In genomic region chr16:28984091-28984490, GRCh38 we compare ENCODE assay signal across 15 cellular contexts. TPM values are rescaled to one million over a fixed set of nuclear protein-coding genes. Genes with fewer than 3 reads are reported as not detected.
DNase-seq lines count a peak whose midpoint lies in the region; ATAC-seq and FAIRE-seq lines count a peak whose summit lies in the region.
"Had no signal": no experiment of that assay in that cellular context is flagged by ENCODE, and none has a peak within 500 bp of the region (broad histone marks: within the 10 kb centered on the region; RNA-seq: fewer than 3 reads in every experiment).

No MANE protein-coding gene starts in this region.

- H3K36me3 Mint-ChIP-seq in activated CD4-positive, alpha-beta T cell treated with anti-CD3 and anti-CD28 coated beads for 36 hours (ENCODE audit: low read depth), result peaks cover 69% of the 10 kb centered on the region
- peaks cover 66% of the 10 kb centered on the region for H3K36me3 Mint-ChIP-seq in activated naive CD8-positive, alpha-beta T cell treated with anti-CD3 and anti-CD28 coated beads, Interleukin-2, amount 10 ng/mL, durations not matched to agents 7 days and 5 days

- H3K27ac Mint-ChIP-seq in activated CD4-positive, alpha-beta T cell treated with anti-CD3 and anti-CD28 coated beads for 36 hours, result peak overlapping the region; percentile 83
- H3K27ac Mint-ChIP-seq in activated naive CD8-positive, alpha-beta T cell treated with anti-CD3 and anti-CD28 coated beads, Interleukin-2, amount 10 ng/mL, durations not matched to agents 7 days and 5 days, result peak overlapping the region; percentile 95
- H3K27ac Mint-ChIP-seq: brain; neural progenitor cell; stimulated activated memory B cell treated with anti-CD40 and anti-IgM and Interleukin-4, amounts not matched to agents 10 μg/mL and 1 μg/mL and 100 μg/mL, for 72 hours had no signal

- no peaks in the 10 kb centered on the region for H3K9me3 ChIP-seq in small intestine (ENCODE audit: control insufficient read depth, low read depth)

- peak overlapping the region; percentile 37 for H3K4me3 ChIP-seq in Jurkat, Clone E6-1 (ENCODE audit: low read length)
- H3K4me3 ChIP-seq in small intestine (ENCODE audit: low read depth in 1 of 2, low read length in 2 of 2), result no peak overlapping the region
- H3K4me3 ChIP-seq: neural progenitor cell had no signal

- DNase-seq in activated CD4-positive, alpha-beta T cell treated with anti-CD3 and anti-CD28 coated beads for 36 hours, result no peak
- no peak for DNase-seq in activated CD4-positive, alpha-beta T cell treated with anti-CD3 and anti-CD28 coated beads, Interleukin-2, amount 50 U/mL, for 4 hours
- no peak for DNase-seq in Jurkat, Clone E6-1 (ENCODE audit: low read depth, low spot score)
- no peak for DNase-seq in activated naive CD8-positive, alpha-beta T cell treated with anti-CD3 and anti-CD28 coated beads, Interleukin-2, amount 10 ng/mL, durations not matched to agents 7 days and 5 days
- no peak for DNase-seq in small intestine
- DNase-seq in activated gamma-delta T cell (lab: John Stamatoyannopoulos, UW), result no peak
- no peak for DNase-seq in RPMI8226
- DNase-seq: SIG-M5 had no signal

- peak overlapping the region; percentile 63 to 84 for H3K27ac ChIP-seq in small intestine (ENCODE audit: low read depth in 1 of 2, low read length in 1 of 2)
- H3K27ac ChIP-seq: neural progenitor cell had no signal

- no peaks in the 10 kb centered on the region for H3K27me3 Mint-ChIP-seq in activated CD4-positive, alpha-beta T cell treated with anti-CD3 and anti-CD28 coated beads for 36 hours
- no peaks in the 10 kb centered on the region for H3K27me3 Mint-ChIP-seq in activated naive CD8-positive, alpha-beta T cell treated with anti-CD3 and anti-CD28 coated beads, Interleukin-2, amount 10 ng/mL, durations not matched to agents 7 days and 5 days
- H3K27me3 Mint-ChIP-seq: brain; stimulated activated memory B cell treated with anti-CD40 and anti-IgM and Interleukin-4, amounts not matched to agents 10 μg/mL and 1 μg/mL and 100 μg/mL, for 72 hours had no signal

- no peaks in the 10 kb centered on the region for H3K4me1 ChIP-seq in small intestine (ENCODE audit: control insufficient read depth in 2 of 2, insufficient read depth in 1 of 2, low read depth in 1 of 2, low read length in 1 of 2)
- H3K4me1 ChIP-seq: neural progenitor cell had no signal

- peaks cover 38% of the 10 kb centered on the region for H3K4me1 Mint-ChIP-seq in activated CD4-positive, alpha-beta T cell treated with anti-CD3 and anti-CD28 coated beads for 36 hours
- H3K4me1 Mint-ChIP-seq in activated naive CD8-positive, alpha-beta T cell treated with anti-CD3 and anti-CD28 coated beads, Interleukin-2, amount 10 ng/mL, durations not matched to agents 7 days and 5 days, result peaks cover 29% of the 10 kb centered on the region
- H3K4me1 Mint-ChIP-seq: brain, neural progenitor cell had no signal

- no peak for FAIRE-seq in small intestine (lab: Jason Lieb, UNC)
- FAIRE-seq: A204.1 had no signal

- intact Hi-C loops in activated CD4-positive, alpha-beta T cell treated with anti-CD3 and anti-CD28 coated beads for 36 hours (cut with DNase I, micrococcal nuclease), result no loop called here

- H3K27me3 ChIP-seq in small intestine (ENCODE audit: control insufficient read depth in 2 of 2, insufficient read depth in 2 of 2, low read length in 2 of 2), result no peaks in the 10 kb centered on the region
- H3K27me3 ChIP-seq: neural progenitor cell had no signal

- peaks cover 11% of the 10 kb centered on the region for H3K9me3 Mint-ChIP-seq in activated CD4-positive, alpha-beta T cell treated with anti-CD3 and anti-CD28 coated beads for 36 hours (ENCODE audit: low read depth)
- peaks cover 5% of the 10 kb centered on the region for H3K9me3 Mint-ChIP-seq in activated naive CD8-positive, alpha-beta T cell treated with anti-CD3 and anti-CD28 coated beads, Interleukin-2, amount 10 ng/mL, durations not matched to agents 7 days and 5 days
- H3K9me3 Mint-ChIP-seq: neural progenitor cell had no signal

- WGBS in small intestine, 3 donors, result 76 to 85% (median 76%) methylated on average over 12 of the region's 12 CpGs

- H3K4me3 Mint-ChIP-seq in activated CD4-positive, alpha-beta T cell treated with anti-CD3 and anti-CD28 coated beads for 36 hours, result peak overlapping the region; percentile 99
- H3K4me3 Mint-ChIP-seq in activated naive CD8-positive, alpha-beta T cell treated with anti-CD3 and anti-CD28 coated beads, Interleukin-2, amount 10 ng/mL, durations not matched to agents 7 days and 5 days, result peak overlapping the region; percentile 95
- H3K4me3 Mint-ChIP-seq: brain; stimulated activated memory B cell treated with anti-CD40 and anti-IgM and Interleukin-4, amounts not matched to agents 10 μg/mL and 1 μg/mL and 100 μg/mL, for 72 hours had no signal

- no peak for ATAC-seq in activated CD4-positive, alpha-beta T cell treated with anti-CD3 and anti-CD28 coated beads for 36 hours
- no peak for ATAC-seq in activated naive CD8-positive, alpha-beta T cell treated with anti-CD3 and anti-CD28 coated beads, Interleukin-2, amount 10 ng/mL, durations not matched to agents 7 days and 5 days (ENCODE audit: low read depth)
- no peak for ATAC-seq in GM18858 (IDR thresholded peaks at IDR 0.05; ENCODE audit: unreplicated experiment)

- peaks cover 2 to 8% of the 10 kb centered on the region in 2 donors for H3K36me3 ChIP-seq in small intestine (ENCODE audit: control insufficient read depth in 2 of 2, insufficient read depth in 2 of 2, low read length in 2 of 2)
- H3K36me3 ChIP-seq: neural progenitor cell had no signal

- POLR2A ChIA-PET in activated CD4-positive, alpha-beta T cell treated with anti-CD3 and anti-CD28 coated beads for 36 hours (lab: Charles Lee), result no interaction called here
- POLR2A ChIA-PET in activated naive CD8-positive, alpha-beta T cell treated with anti-CD3 and anti-CD28 coated beads, Interleukin-2, amount 10 ng/mL, durations not matched to agents 7 days and 5 days (lab: Charles Lee), result interaction anchor here (0.6 to 7.6 kb wide), 7 partner anchors 9 to 45 kb away, joined by 3 to 62 read pairs (median 13); partner anchors contain the start of gene SPNS1

- CTCF ChIA-PET in activated CD4-positive, alpha-beta T cell treated with anti-CD3 and anti-CD28 coated beads for 36 hours (lab: Charles Lee), result interaction anchor here (1.3 kb wide), 1 partner anchor 24 kb away, joined by 3 read pairs; no protein-coding TSS in a partner anchor

RNA-seq across cellular contexts. Expression of gene LAT, which starts 0.8 kb away (rescaled TPM):
- total RNA-seq in activated CD4-positive, alpha-beta T cell treated with anti-CD3 and anti-CD28 coated beads for 36 hours, result 100 to 1,000 TPM; 200 to 234 TPM
- polyA plus RNA-seq in Jurkat, Clone E6-1 (2012; ENCODE audit: insufficient read depth, insufficient read length), result 216 TPM
- total RNA-seq in activated naive CD8-positive, alpha-beta T cell treated with anti-CD3 and anti-CD28 coated beads, Interleukin-2, amount 10 ng/mL, durations not matched to agents 7 days and 5 days, result 100 to 1,000 TPM; 288 to 297 TPM
- 10 to 100 TPM in 2 of 3 donors, 1 to 10 TPM in 1; 7.5 to 19.2 (median 13.2) TPM for polyA plus RNA-seq in small intestine

RNA-seq across cellular contexts. Expression of gene SPNS1, which starts 9.5 kb away (rescaled TPM):
- 10 to 100 TPM; 12.7 to 14.2 TPM for total RNA-seq in activated CD4-positive, alpha-beta T cell treated with anti-CD3 and anti-CD28 coated beads for 36 hours
- 36.3 TPM for polyA plus RNA-seq in Jurkat, Clone E6-1 (2012; ENCODE audit: insufficient read depth, insufficient read length)
- total RNA-seq in activated naive CD8-positive, alpha-beta T cell treated with anti-CD3 and anti-CD28 coated beads, Interleukin-2, amount 10 ng/mL, durations not matched to agents 7 days and 5 days, result 10 to 100 TPM; 28.1 to 30.1 TPM
- polyA plus RNA-seq in small intestine, result 10 to 100 TPM; 41.7 to 65.1 (median 53.0) TPM

RNA-seq across cellular contexts. Expression of gene NFATC2IP, which starts 33.4 kb away (rescaled TPM):
- total RNA-seq in activated CD4-positive, alpha-beta T cell treated with anti-CD3 and anti-CD28 coated beads for 36 hours, result 10 to 100 TPM; 69.2 to 72.7 TPM
- polyA plus RNA-seq in Jurkat, Clone E6-1 (2012; ENCODE audit: insufficient read depth, insufficient read length), result 59.5 TPM
- 100 to 1,000 TPM; 115 to 117 TPM for total RNA-seq in activated naive CD8-positive, alpha-beta T cell treated with anti-CD3 and anti-CD28 coated beads, Interleukin-2, amount 10 ng/mL, durations not matched to agents 7 days and 5 days
- polyA plus RNA-seq in small intestine, result 10 to 100 TPM; 16.5 to 23.3 (median 21.7) TPM

RNA-seq across cellular contexts. Expression of gene CD19, which starts 52.3 kb away (rescaled TPM):
- total RNA-seq in activated CD4-positive, alpha-beta T cell treated with anti-CD3 and anti-CD28 coated beads for 36 hours, result under 1 TPM; 0.74 to 0.80 TPM
- polyA plus RNA-seq in Jurkat, Clone E6-1 (2012; ENCODE audit: insufficient read depth, insufficient read length), result not detected
- under 1 TPM; 0.40 to 0.83 TPM for total RNA-seq in activated naive CD8-positive, alpha-beta T cell treated with anti-CD3 and anti-CD28 coated beads, Interleukin-2, amount 10 ng/mL, durations not matched to agents 7 days and 5 days
- polyA plus RNA-seq in small intestine, result 1 to 10 TPM in 1 of 3 donors, under 1 TPM in 1, not detected in 1; 0.81 to 2.4 TPM
- total RNA-seq: fibroblast of villous mesenchyme, M059J had no signal

RNA-seq across cellular contexts. Expression of gene RABEP2, which starts 59.1 kb away (rescaled TPM):
- 10 to 100 TPM in 1 of 2 experiments, 1 to 10 TPM in 1; 8.1 to 12.9 TPM for total RNA-seq in activated CD4-positive, alpha-beta T cell treated with anti-CD3 and anti-CD28 coated beads for 36 hours
- polyA plus RNA-seq in Jurkat, Clone E6-1 (2012; ENCODE audit: insufficient read depth, insufficient read length), result 18.7 TPM
- total RNA-seq in activated naive CD8-positive, alpha-beta T cell treated with anti-CD3 and anti-CD28 coated beads, Interleukin-2, amount 10 ng/mL, durations not matched to agents 7 days and 5 days, result 10 to 100 TPM; 23.7 to 25.6 TPM
- polyA plus RNA-seq in small intestine, result 10 to 100 TPM; 26.5 to 55.7 (median 30.0) TPM
